Comparison of ENCODE assay signal across 9 cellular contexts in genomic region chr14:104512771-104513640, GRCh38.
"Had no signal": no experiment of that assay in that cellular context is flagged by ENCODE, and none has a peak within 500 bp of the region (broad histone marks: within the 10 kb centered on the region; RNA-seq: fewer than 3 reads in every experiment).

No MANE protein-coding gene starts in this region.

- H3K9me3 Mint-ChIP-seq: activated naive CD8-positive, alpha-beta T cell treated with anti-CD3 and anti-CD28 coated beads, Interleukin-2, amount 10 ng/mL, durations not matched to agents 7 days and 5 days; stimulated activated naive CD8-positive, alpha-beta T cell treated with anti-CD3 and anti-CD28 coated beads, Interleukin-15, Interleukin-2, amounts not matched to agents 100 ng/mL and 50 ng/mL, for 24 hours; T-helper 2 cell treated with Interferon-gamma antibody and Interleukin-4, amounts not matched to agents 5 μg/mL and 100 μg/mL, for 36 hours had no signal

- ATAC-seq: sciatic nerve had no signal

- H3K4me1 Mint-ChIP-seq: activated naive CD8-positive, alpha-beta T cell treated with anti-CD3 and anti-CD28 coated beads, Interleukin-2, amount 10 ng/mL, durations not matched to agents 7 days and 5 days; nephron had no signal

- H3K36me3 Mint-ChIP-seq: activated naive CD8-positive, alpha-beta T cell treated with anti-CD3 and anti-CD28 coated beads, Interleukin-2, amount 10 ng/mL, durations not matched to agents 7 days and 5 days had no signal

- H3K27ac Mint-ChIP-seq: activated naive CD8-positive, alpha-beta T cell treated with anti-CD3 and anti-CD28 coated beads, Interleukin-2, amount 10 ng/mL, durations not matched to agents 7 days and 5 days; nephron; stimulated activated naive CD8-positive, alpha-beta T cell treated with anti-CD3 and anti-CD28 coated beads, Interleukin-15, Interleukin-2, amounts not matched to agents 100 ng/mL and 50 ng/mL, for 24 hours; T-helper 2 cell treated with Interferon-gamma antibody and Interleukin-4, amounts not matched to agents 5 μg/mL and 100 μg/mL, for 36 hours had no signal

- DNase-seq: activated CD4-positive, alpha-beta T cell treated with anti-CD3 and anti-CD28 coated beads, Interleukin-2, amount 50 U/mL, for 1 hour; activated naive CD4-positive, alpha-beta T cell; activated naive CD8-positive, alpha-beta T cell treated with anti-CD3 and anti-CD28 coated beads, Interleukin-2, amount 10 ng/mL, durations not matched to agents 7 days and 5 days; activated T-cell treated with anti-CD3 and anti-CD28 coated beads for 4 hours; SW 1271 had no signal

- H3K4me3 Mint-ChIP-seq: activated naive CD8-positive, alpha-beta T cell treated with anti-CD3 and anti-CD28 coated beads, Interleukin-2, amount 10 ng/mL, durations not matched to agents 7 days and 5 days; nephron; stimulated activated naive CD8-positive, alpha-beta T cell treated with anti-CD3 and anti-CD28 coated beads, Interleukin-15, Interleukin-2, amounts not matched to agents 100 ng/mL and 50 ng/mL, for 24 hours; T-helper 2 cell treated with Interferon-gamma antibody and Interleukin-4, amounts not matched to agents 5 μg/mL and 100 μg/mL, for 36 hours had no signal
